ENCODE assay signal across 28 cellular contexts in genomic region chr3:197293605-197294237, GRCh38. TPM values are rescaled to one million over a fixed set of nuclear protein-coding genes. Genes with fewer than 3 reads are reported as not detected.
DNase-seq lines count a peak whose midpoint lies in the region; ATAC-seq, FAIRE-seq and TF ChIP-seq lines count a peak whose summit lies in the region.
"Had no signal": no experiment of that assay in that cellular context is flagged by ENCODE, and none has a peak within 500 bp of the region (broad histone marks: within the 10 kb centered on the region; RNA-seq: fewer than 3 reads in every experiment).

No MANE protein-coding gene starts in this region.

- H3K9me1 ChIP-seq in K562 (ENCODE audit: control insufficient read depth, insufficient read depth, low read length) = no peaks in the 10 kb centered on the region

- DNase-seq in CD8-positive, alpha-beta memory T cell = no peak
- no peak for DNase-seq in K562 (ENCODE audit: extremely low read depth in 1 of 4, low spot score in 3 of 4)
- DNase-seq in neural crest cell (ENCODE audit: low read depth, low spot score) = no peak
- DNase-seq in G401 (ENCODE audit: low spot score) = no peak
- no peak for DNase-seq in H4 (ENCODE audit: low spot score)
- no peak for DNase-seq in Right ventricle myocardium inferior (ENCODE audit: missing footprints)
- no peak for DNase-seq in putamen (ENCODE audit: low spot score)
- DNase-seq: activated CD4-positive, alpha-beta memory T cell treated with anti-CD3 and anti-CD28 coated beads, Interleukin-2, amount 10 ng/mL, durations not matched to agents 7 days and 5 days; activated CD4-positive, CD25-positive, alpha-beta regulatory T cell; adrenal gland; DMS 273 treated with DMSO at 0.1 percent for 48 hours; GDM1; H9; Kasumi-1; kidney; NCI-H1436; NCI-H748 treated with DMSO at 0.1 percent for 48 hours; occipital lobe; stimulated activated CD4-positive, alpha-beta T cell treated with anti-CD3 and anti-CD28 coated beads, Interleukin-1b, Interleukin-23, amount 100 ng/mL, for 48 hours; tibial artery had no signal

- H3K4me3 Mint-ChIP-seq in CD8-positive, alpha-beta memory T cell = peak overlapping the region in 2 of 7 donors; percentile 7 to 41
- H3K4me3 Mint-ChIP-seq in neural crest cell = peak overlapping the region; percentile 78
- H3K4me3 Mint-ChIP-seq: activated CD4-positive, alpha-beta memory T cell treated with anti-CD3 and anti-CD28 coated beads, Interleukin-2, amount 10 ng/mL, durations not matched to agents 7 days and 5 days; CD14-positive monocyte; H9; stimulated activated memory B cell treated with anti-CD40 and anti-IgM and Interleukin-4, amounts not matched to agents 10 μg/mL and 1 μg/mL and 100 μg/mL, for 72 hours had no signal

- in situ Hi-C loops in K562 (cut with MboI) (no loop called here), G401 (cut with HindIII; ENCODE audit: low sequenced_read_pairs) (no loop called here)

- no peak for TF ChIP-seq EP300 in K562 (IDR thresholded peaks at IDR 0.05; ENCODE audit: low read length)

- peak overlapping the region in 5 of 8 donors; percentile 17 to 84 (median 43) for H3K27ac Mint-ChIP-seq in CD8-positive, alpha-beta memory T cell
- H3K27ac Mint-ChIP-seq in neural crest cell (ENCODE audit: unreplicated experiment) = no peak overlapping the region
- H3K27ac Mint-ChIP-seq: activated CD4-positive, alpha-beta memory T cell treated with anti-CD3 and anti-CD28 coated beads, Interleukin-2, amount 10 ng/mL, durations not matched to agents 7 days and 5 days; H9; stimulated activated memory B cell treated with anti-CD40 and anti-IgM and Interleukin-4, amounts not matched to agents 10 μg/mL and 1 μg/mL and 100 μg/mL, for 72 hours had no signal

- peak overlapping the region; percentile 21 for H3K9ac ChIP-seq in Loucy (ENCODE audit: low read depth, low read length, poor library complexity, severe bottlenecking)
- H3K9ac ChIP-seq in K562 (ENCODE audit: insufficient read depth in 1 of 2, low read depth in 2 of 2, low read length in 2 of 2) = no peak overlapping the region

- H3K36me3 ChIP-seq in CD8-positive, alpha-beta memory T cell (ENCODE audit: insufficient read depth, low read length) = peaks cover 4% of the 10 kb centered on the region
- H3K36me3 ChIP-seq in Loucy (ENCODE audit: insufficient read depth, low read length) = peaks cover 19% of the 10 kb centered on the region; the same call in 1 of the 2 replicates
- H3K36me3 ChIP-seq in K562 (ENCODE audit: control insufficient read depth, insufficient read depth, low read length) = peaks cover 70% of the 10 kb centered on the region

- H3K9me2 ChIP-seq in Loucy (replicated peaks; ENCODE audit: low read depth, low read length) = no peaks in the 10 kb centered on the region

- H3K27ac ChIP-seq in CD8-positive, alpha-beta memory T cell (ENCODE audit: low read depth, low read length) = no peak overlapping the region
- no peak overlapping the region for H3K27ac ChIP-seq in K562 (ENCODE audit: extremely low read depth, low read depth, low read length)
- H3K27ac ChIP-seq: adrenal gland, esophagus muscularis mucosa, gastroesophageal sphincter, tibial artery had no signal

- H2AFZ ChIP-seq in Loucy (ENCODE audit: low read length) = no peak overlapping the region
- H2AFZ ChIP-seq in K562 (ENCODE audit: low read depth, low read length) = no peak overlapping the region

- no peaks in the 10 kb centered on the region for H3F3A ChIP-seq in Loucy (ENCODE audit: low read depth)

- H3K9me3 Mint-ChIP-seq in CD8-positive, alpha-beta memory T cell = no peaks in the 10 kb centered on the region
- H3K9me3 Mint-ChIP-seq in neural crest cell = no peaks in the 10 kb centered on the region
- H3K9me3 Mint-ChIP-seq: activated CD4-positive, alpha-beta memory T cell treated with anti-CD3 and anti-CD28 coated beads, Interleukin-2, amount 10 ng/mL, durations not matched to agents 7 days and 5 days; CD14-positive monocyte; H9; stimulated activated memory B cell treated with anti-CD40 and anti-IgM and Interleukin-4, amounts not matched to agents 10 μg/mL and 1 μg/mL and 100 μg/mL, for 72 hours had no signal

- H3K27me3 Mint-ChIP-seq in CD8-positive, alpha-beta memory T cell = no peaks in the 10 kb centered on the region
- H3K27me3 Mint-ChIP-seq in neural crest cell (ENCODE audit: low read depth) = no peaks in the 10 kb centered on the region
- H3K27me3 Mint-ChIP-seq: activated CD4-positive, alpha-beta memory T cell treated with anti-CD3 and anti-CD28 coated beads, Interleukin-2, amount 10 ng/mL, durations not matched to agents 7 days and 5 days; stimulated activated memory B cell treated with anti-CD40 and anti-IgM and Interleukin-4, amounts not matched to agents 10 μg/mL and 1 μg/mL and 100 μg/mL, for 72 hours had no signal

- BruUV-seq in K562 (replicated peaks; lab: Mats Ljungman, UMichigan) = no TSS peak

- TF ChIP-seq RAD21 in K562 (CRISPR knock-in tag; conservative IDR thresholded peaks at IDR 0.05 in 1 of 2, IDR thresholded peaks at IDR 0.05 in 1 of 2) = no peak

- H3K4me1 Mint-ChIP-seq in CD8-positive, alpha-beta memory T cell = peaks cover 49 to 77% (median 75%) of the 10 kb centered on the region in 3 donors
- peaks cover 32% of the 10 kb centered on the region for H3K4me1 Mint-ChIP-seq in neural crest cell

- ATAC-seq in K562 = no peak
- ATAC-seq in Right ventricle myocardium inferior = no peak
- ATAC-seq: gastroesophageal sphincter; SK-N-SH treated with all-trans-retinoic acid at 6 μM for 48 hours; stimulated activated memory B cell treated with anti-CD40 and anti-IgM and Interleukin-4, amounts not matched to agents 10 μg/mL and 1 μg/mL and 100 μg/mL, for 72 hours had no signal

- TF ChIP-seq CTCF in Loucy (conservative IDR thresholded peaks at IDR 0.05; ENCODE audit: low read length) (no peak), K562 (IDR thresholded peaks at IDR 0.05 in 2 of 3, conservative IDR thresholded peaks at IDR 0.05 in 1 of 3; ENCODE audit: insufficient read depth in 2 of 3, low read depth in 1 of 3, low read length in 3 of 3) (no peak), neural crest cell (conservative IDR thresholded peaks at IDR 0.05) (no peak)

- H3K79me2 ChIP-seq in Loucy (ENCODE audit: insufficient read depth, low read length) (peaks cover 90% of the 10 kb centered on the region), K562 (ENCODE audit: control insufficient read depth, insufficient read depth, low read length) (peaks cover 69% of the 10 kb centered on the region)

- intact Hi-C loops in K562 (cut with micrococcal nuclease) = no loop called here
- intact Hi-C loops in Right ventricle myocardium inferior (cut with DNase I) = no loop called here

- peaks cover 2 to 57% (median 11%) of the 10 kb centered on the region in 3 donors for H3K36me3 Mint-ChIP-seq in CD8-positive, alpha-beta memory T cell
- H3K36me3 Mint-ChIP-seq in neural crest cell (ENCODE audit: low read depth) = peaks cover 12% of the 10 kb centered on the region

- H3K4me3 ChIP-seq in CD8-positive, alpha-beta memory T cell (ENCODE audit: low read length) = no peak overlapping the region
- H3K4me3 ChIP-seq in Loucy (ENCODE audit: low read length, poor library complexity, severe bottlenecking) (peak overlapping the region; percentile 49), K562 (no peak overlapping the region)
- H3K4me3 ChIP-seq: adrenal gland, esophagus muscularis mucosa, gastroesophageal sphincter, lung, tibial artery had no signal

- peaks cover 27% of the 10 kb centered on the region for H3K4me1 ChIP-seq in CD8-positive, alpha-beta memory T cell (ENCODE audit: insufficient read depth, low read length)
- H3K4me1 ChIP-seq in Loucy (ENCODE audit: insufficient read depth, low read length, poor library complexity, severe bottlenecking) (peaks cover 46% of the 10 kb centered on the region), K562 (replicated peaks in 1 of 2; ENCODE audit: control insufficient read depth in 2 of 2, insufficient read depth in 2 of 2, low read length in 2 of 2) (peaks cover 5 to 7% of the 10 kb centered on the region in 2 experiments; a peak in 1 of 5 replicates)

- CTCF ChIA-PET in CD8-positive, alpha-beta memory T cell (lab: Charles Lee) = no interaction called here
- CTCF ChIA-PET in K562 (lab: Yijun Ruan, JAX; ENCODE audit: low intra/inter-chr PET ratio) = interaction anchor here (0.6 to 1.1 kb wide), 2 partner anchors 11 to 217 kb away, joined by 3 read pairs; no protein-coding TSS in a partner anchor

- no peak for FAIRE-seq in K562 (lab: Jason Lieb, UNC)
- FAIRE-seq: kidney, RCC 7860 had no signal

- WGBS in K562 (ENCODE audit: insufficient coverage, low coverage, missing lambda C conversion rate) = 79% methylated on average over 4 of the region's 4 CpGs

- POLR2A ChIA-PET in CD8-positive, alpha-beta memory T cell (lab: Charles Lee) = no interaction called here
- POLR2A ChIA-PET in K562 (lab: Yijun Ruan, JAX) = interaction anchor here (0.9 kb wide), 1 partner anchor 178 kb away, joined by 4 read pairs; no protein-coding TSS in a partner anchor

- TF ChIP-seq POLR2A in K562 (conservative IDR thresholded peaks at IDR 0.05) = no peak

- H3K27me3 ChIP-seq in CD8-positive, alpha-beta memory T cell (ENCODE audit: insufficient read depth, low read length, poor library complexity, severe bottlenecking) = no peaks in the 10 kb centered on the region
- H3K27me3 ChIP-seq in Loucy (ENCODE audit: insufficient read depth, low read length, poor library complexity, severe bottlenecking) (no peaks in the 10 kb centered on the region), K562 (ENCODE audit: control insufficient read depth in 2 of 2, insufficient read depth in 2 of 2, low read length in 2 of 2) (no peaks in the 10 kb centered on the region)
- H3K27me3 ChIP-seq: adrenal gland, esophagus muscularis mucosa, gastroesophageal sphincter, tibial artery had no signal

- no peaks in the 10 kb centered on the region for H3K9me3 ChIP-seq in CD8-positive, alpha-beta memory T cell (ENCODE audit: low read length)
- H3K9me3 ChIP-seq in Loucy (ENCODE audit: insufficient read depth, low read depth, low read length) (no peaks in the 10 kb centered on the region), K562 (replicated peaks; ENCODE audit: control insufficient read depth, insufficient read depth, low read depth, low read length) (no peaks in the 10 kb centered on the region)
- H3K9me3 ChIP-seq: adrenal gland, esophagus muscularis mucosa, gastroesophageal sphincter, tibial artery had no signal

- H4K20me1 ChIP-seq in Loucy (ENCODE audit: insufficient read depth, low read length, poor library complexity, severe bottlenecking) (peaks cover 73% of the 10 kb centered on the region), K562 (replicated peaks; ENCODE audit: control insufficient read depth, insufficient read depth, low read length) (no peaks in the 10 kb centered on the region)

- H3K4me2 ChIP-seq in Loucy (ENCODE audit: low read depth, low read length, poor library complexity, severe bottlenecking) = peak overlapping the region; percentile 85
- no peak overlapping the region for H3K4me2 ChIP-seq in K562 (ENCODE audit: insufficient read depth, low read length)

RNA-seq across cellular contexts. Expression of gene DLG1, which starts 4.7 kb away (rescaled TPM):
- total RNA-seq in CD8-positive, alpha-beta memory T cell = 10 to 100 TPM; 49.2 to 51.2 TPM
- 30.5 TPM for polyA plus RNA-seq in CD8-positive, alpha-beta memory T cell
- total RNA-seq in K562 (2011; cell fraction: chromatin; rRNA removed; ENCODE audit: low replicate concordance) = 141 and 293 TPM in 2 replicates
- 38.2 and 46.8 TPM in 2 replicates for total RNA-seq in K562 (2011; cell fraction: nucleolus; rRNA removed)
- 84.2 and 109 TPM in 2 replicates for total RNA-seq in K562 (2011; cell fraction: nucleoplasm; rRNA removed)
- total RNA-seq in K562 (2014; rRNA removed) (36.3 and 39.4 TPM in 2 replicates), K562 (2014; rRNA removed; fragmentation: Illumina TruSeq; extraction: Trizol) (49.1 and 55.6 TPM in 2 replicates), K562 (2015; rRNA removed; fragmentation: Illumina TruSeq; extraction: Trizol) (43.5 and 48.4 TPM in 2 replicates), K562 (2021) (55.7 and 57.5 TPM in 2 replicates), neural crest cell (91.4 and 95.5 TPM in 2 replicates), Right ventricle myocardium inferior (48.6 TPM)
- polyA plus RNA-seq in K562 (2011; rRNA removed) (38.9 and 43.6 TPM in 2 replicates), K562 (2014; fragmentation: Illumina TruSeq; extraction: Trizol) (51.4 and 63.5 TPM in 2 replicates), K562 (2014; fragmentation: Nextera tagmentation; extraction: Ambion mirVana) (10 to 100 TPM in 1 of 2 experiments, 1 to 10 TPM in 1; 9.4 to 13.4 TPM), K562 (2014; rRNA removed) (30.8 and 31.0 TPM in 2 replicates)
- 8.7 and 13.6 TPM in 2 replicates for polyA plus RNA-seq in K562 (2011; cell fraction: cytosol; rRNA removed)
- 49.2 and 58.1 TPM in 2 replicates for polyA plus RNA-seq in K562 (2011; cell fraction: nucleus; rRNA removed)
- polyA plus RNA-seq in K562 (2012) = 35.9 and 42.5 TPM in 2 replicates
- polyA minus RNA-seq in K562 (2011; rRNA and poly(A)+ RNA removed) = 66.5 and 99.3 TPM in 2 replicates
- polyA minus RNA-seq in K562 (2011; cell fraction: cytosol; rRNA and poly(A)+ RNA removed) = 19.7 and 21.1 TPM in 2 replicates
- polyA minus RNA-seq in K562 (2011; cell fraction: nucleus; rRNA and poly(A)+ RNA removed) = 61.9 and 105 TPM in 2 replicates
- 28.9 and 35.0 TPM in 2 replicates for total RNA-seq in G401 (2014; rRNA removed; shearing (Covaris generic))
- 46.6 and 64.5 TPM in 2 replicates for total RNA-seq in H4 (2014; rRNA removed; shearing (Covaris generic))
